In genomic region chr9:137254624-137255447, GRCh38 we compare ENCODE assay signal across 1 cellular context.
A peak's percentile ranks its signal among the peaks of the same experiment; 100 is the strongest.
TF ChIP-seq lines count a peak whose summit lies in the region.

Gene NELFB (plus strand): TSS chr9:137255327.

TF ChIP-seq in GM12878, 131 proteins besides CTCF, POLR2A, EP300 and RAD21 (continued from another document and continues in another):
- TF ChIP-seq PRDM15 (CRISPR knock-in tag; IDR thresholded peaks at IDR 0.05): no peak
- no peak for TF ChIP-seq SMAD1 (IDR thresholded peaks at IDR 0.05; ENCODE audit: low read depth, partially characterized antibody)
- no peak; the same call in 1 of the 2 replicates for TF ChIP-seq CBFB (IDR thresholded peaks at IDR 0.05; ENCODE audit: low read depth)
- TF ChIP-seq SIX5 (IDR thresholded peaks at IDR 0.05; ENCODE audit: low read depth, low read length, severe bottlenecking): peak; percentile 80
- TF ChIP-seq SKIL (IDR thresholded peaks at IDR 0.05; ENCODE audit: low read depth, poor library complexity, severe bottlenecking): no peak
- no peak for TF ChIP-seq ASH2L (IDR thresholded peaks at IDR 0.05; ENCODE audit: borderline replicate concordance, low read depth)
- peak; percentile 55; the same call in 1 of the 2 replicates for TF ChIP-seq IRF3 (IDR thresholded peaks at IDR 0.05)
- TF ChIP-seq ESRRA (IDR thresholded peaks at IDR 0.05; ENCODE audit: low read length): no peak
- no peak for TF ChIP-seq CREB1 (IDR thresholded peaks at IDR 0.05; ENCODE audit: low read depth)
- no peak for TF ChIP-seq NR2C2 (IDR thresholded peaks at IDR 0.05; ENCODE audit: borderline replicate concordance, control insufficient read depth, insufficient read length, low read depth)
- no peak for TF ChIP-seq HDGF (IDR thresholded peaks at IDR 0.05)
- peak; percentile 71 for TF ChIP-seq MAX (IDR thresholded peaks at IDR 0.05; ENCODE audit: low read depth, low read length)
- TF ChIP-seq ATF3 (IDR thresholded peaks at IDR 0.05; ENCODE audit: borderline replicate concordance, extremely low read depth, low read depth, low read length): no peak
- no peak; the same call in 1 of the 2 replicates for TF ChIP-seq RUNX3 (IDR thresholded peaks at IDR 0.05; ENCODE audit: low read length)
- TF ChIP-seq CEBPZ (IDR thresholded peaks at IDR 0.05; ENCODE audit: low read depth, low read length): no peak
- TF ChIP-seq TBL1XR1 (IDR thresholded peaks at IDR 0.05; ENCODE audit: low read depth, low read length): peak; percentile 73; the same call in 1 of the 2 replicates
- TF ChIP-seq IRF4 (IDR thresholded peaks at IDR 0.05; ENCODE audit: low read depth, low read length): no peak
- no peak for TF ChIP-seq ATF2 (IDR thresholded peaks at IDR 0.05; ENCODE audit: low read length)
- no peak for TF ChIP-seq SMAD5 (IDR thresholded peaks at IDR 0.05; ENCODE audit: low read depth)
- no peak for TF ChIP-seq SMC3 (IDR thresholded peaks at IDR 0.05; ENCODE audit: borderline replicate concordance, low read length)
- TF ChIP-seq RBBP5 (conservative IDR thresholded peaks at IDR 0.05): no peak
- peak; percentile 66; the same call in 1 of the 2 replicates for TF ChIP-seq TCF12 (IDR thresholded peaks at IDR 0.05; ENCODE audit: low read depth, low read length)
- no peak for TF ChIP-seq CREM (IDR thresholded peaks at IDR 0.05; ENCODE audit: low read depth)
- peak; percentile 76 for TF ChIP-seq NR2C1 (IDR thresholded peaks at IDR 0.05)
- no peak for TF ChIP-seq RFX5 (IDR thresholded peaks at IDR 0.05; ENCODE audit: low read depth, low read length)
- TF ChIP-seq EED (IDR thresholded peaks at IDR 0.05; ENCODE audit: low read depth): no peak
- TF ChIP-seq IRF5 (IDR thresholded peaks at IDR 0.05; ENCODE audit: borderline replicate concordance): no peak
- TF ChIP-seq BMI1 (IDR thresholded peaks at IDR 0.05; ENCODE audit: borderline replicate concordance): no peak
- no peak for TF ChIP-seq PBX3 (IDR thresholded peaks at IDR 0.05; ENCODE audit: insufficient replicate concordance, low read depth, low read length)
- TF ChIP-seq CEBPB (IDR thresholded peaks at IDR 0.05; ENCODE audit: borderline replicate concordance in 1 of 2, low read depth in 2 of 2, low read length in 2 of 2): no peak
- TF ChIP-seq HSF1 (IDR thresholded peaks at IDR 0.05; ENCODE audit: low read depth, low read length): no peak
- TF ChIP-seq RELA (IDR thresholded peaks at IDR 0.05; ENCODE audit: borderline replicate concordance, partially characterized antibody): peak; percentile 80
- no peak for TF ChIP-seq E2F8 (IDR thresholded peaks at IDR 0.05; ENCODE audit: low read depth, partially characterized antibody)
- TF ChIP-seq DPF2 (IDR thresholded peaks at IDR 0.05): peak; percentile 38; the same call in 1 of the 2 replicates
- no peak for TF ChIP-seq MLLT1 (IDR thresholded peaks at IDR 0.05)
